Comparison of ENCODE assay signal across 8 cellular contexts in the genomic region with DNA sequence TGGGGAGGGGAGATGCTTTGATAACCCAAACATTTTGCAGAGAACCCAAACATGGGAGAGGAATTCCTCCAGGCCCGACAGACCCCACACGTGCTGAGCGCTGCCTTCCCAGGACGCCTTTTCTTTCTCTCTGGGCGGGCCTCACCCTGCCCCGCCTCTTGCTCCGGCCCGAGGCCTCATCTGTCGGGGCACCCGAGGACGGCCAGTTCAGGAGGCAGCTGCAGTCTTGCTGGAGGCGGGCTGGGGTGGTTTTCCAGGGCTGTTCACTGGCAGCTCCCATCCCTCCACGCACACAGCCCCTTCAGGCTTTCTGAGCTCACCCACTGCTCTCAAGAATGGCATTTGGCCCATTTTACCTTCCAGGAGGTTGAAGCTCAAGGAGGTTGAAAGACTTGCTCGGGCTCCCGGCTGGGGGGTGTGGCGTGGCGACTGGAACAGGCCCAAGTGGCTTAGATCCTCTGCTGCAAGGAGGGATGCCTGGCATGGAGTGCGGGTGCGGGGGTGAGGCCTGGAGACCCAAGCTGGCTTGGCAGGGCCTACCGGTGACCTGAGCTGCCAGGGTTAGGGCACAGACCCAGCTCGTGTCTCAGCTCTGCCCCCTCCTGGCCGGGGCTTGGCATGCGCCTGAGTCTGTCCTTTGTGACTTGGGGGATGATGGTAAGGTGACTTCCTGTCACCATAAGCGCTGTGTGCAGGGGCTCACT.
A peak's percentile ranks its signal among the peaks of the same experiment; 100 is the strongest.
DNase-seq lines count a peak whose midpoint lies in the region; ATAC-seq and TF ChIP-seq lines count a peak whose summit lies in the region.

No MANE protein-coding gene starts in this region.

- DNase-seq in AG08396 (ENCODE audit: low spot score) (peak; percentile 67), NCI-H460 (ENCODE audit: extremely low read depth, low read depth) (peak; percentile 8), fibroblast of villous mesenchyme (ENCODE audit: low read depth) (peak; percentile 6), osteocyte (ENCODE audit: extremely low spot score, unreplicated experiment) (no peak)
- DNase-seq in activated T-cell treated with anti-CD3 and anti-CD28 coated beads, Interleukin-2, amount 50 U/mL, for 48 hours: peak; percentile 81 to 83

- H3K36me3 Mint-ChIP-seq in osteocyte (ENCODE audit: unreplicated experiment): no peaks in the 10 kb centered on the region

- peaks cover 48% of the 10 kb centered on the region for H3K4me1 Mint-ChIP-seq in osteocyte (ENCODE audit: unreplicated experiment)

- ATAC-seq in GM18498 (IDR thresholded peaks at IDR 0.05; ENCODE audit: unreplicated experiment) (peak; percentile 72), GM19463 (IDR thresholded peaks at IDR 0.05; ENCODE audit: unreplicated experiment) (no peak), HG03432 (IDR thresholded peaks at IDR 0.05; ENCODE audit: unreplicated experiment) (no peak)

- no peaks in the 10 kb centered on the region for H3K27me3 Mint-ChIP-seq in osteocyte (ENCODE audit: unreplicated experiment)

- H3K27ac Mint-ChIP-seq in osteocyte (ENCODE audit: unreplicated experiment): peak overlapping the region; percentile 19

- no peaks in the 10 kb centered on the region for H3K9me3 Mint-ChIP-seq in osteocyte (ENCODE audit: unreplicated experiment)

- H3K4me3 Mint-ChIP-seq in osteocyte (ENCODE audit: unreplicated experiment): no peak overlapping the region

- TF ChIP-seq CTCF in fibroblast of villous mesenchyme (IDR thresholded peaks at IDR 0.05; ENCODE audit: insufficient read depth, low read depth, low read length) (peak; percentile 53), osteocyte (IDR thresholded peaks at IDR 0.05) (peak; percentile 67)

- no peak overlapping the region for H3K4me3 ChIP-seq in fibroblast of villous mesenchyme (ENCODE audit: low read depth, low read length)
